In genomic region chr15:91456251-91456718, GRCh38 we compare ENCODE assay signal across 16 cellular contexts.
A peak's percentile ranks its signal among the peaks of the same experiment; 100 is the strongest.
DNase-seq lines count a peak whose midpoint lies in the region; ATAC-seq and TF ChIP-seq lines count a peak whose summit lies in the region.
"Had no signal": no experiment of that assay in that cellular context is flagged by ENCODE, and none has a peak within 500 bp of the region (broad histone marks: within the 10 kb centered on the region; RNA-seq: fewer than 3 reads in every experiment).

No MANE protein-coding gene starts in this region.

- no peaks in the 10 kb centered on the region for H3K27me3 Mint-ChIP-seq in activated CD4-positive, alpha-beta memory T cell treated with anti-CD3 and anti-CD28 coated beads, Interleukin-2, amount 10 ng/mL, durations not matched to agents 7 days and 5 days
- H3K27me3 Mint-ChIP-seq: activated naive CD4-positive, alpha-beta T cell treated with anti-CD3 and anti-CD28 coated beads, Interleukin-2, amount 50 U/mL, for 24 hours; naive thymus-derived CD8-positive, alpha-beta T cell had no signal

- H3K4me1 Mint-ChIP-seq in activated CD4-positive, alpha-beta memory T cell treated with anti-CD3 and anti-CD28 coated beads, Interleukin-2, amount 10 ng/mL, durations not matched to agents 7 days and 5 days, result peaks cover 30% of the 10 kb centered on the region

- H3K27ac ChIP-seq in foreskin keratinocyte, result peak overlapping the region; percentile 96
- H3K27ac ChIP-seq: tibial artery had no signal

- CTCF ChIA-PET in activated CD4-positive, alpha-beta memory T cell treated with anti-CD3 and anti-CD28 coated beads, Interleukin-2, amount 10 ng/mL, durations not matched to agents 7 days and 5 days (lab: Charles Lee), result no interaction called here

- ATAC-seq in foreskin keratinocyte (peak; percentile 97), GM19035 (IDR thresholded peaks at IDR 0.05; ENCODE audit: unreplicated experiment) (no peak), HG03442 (IDR thresholded peaks at IDR 0.05; ENCODE audit: unreplicated experiment) (no peak)
- ATAC-seq: naive thymus-derived CD8-positive, alpha-beta T cell had no signal

- H3K9me3 Mint-ChIP-seq in activated CD4-positive, alpha-beta memory T cell treated with anti-CD3 and anti-CD28 coated beads, Interleukin-2, amount 10 ng/mL, durations not matched to agents 7 days and 5 days, result peaks cover 35% of the 10 kb centered on the region

- DNase-seq in NCI-H2107 treated with DMSO at 0.1 percent for 48 hours (lab: John Stamatoyannopoulos, UW; ENCODE audit: unreplicated experiment) (peak; percentile 57), NCI-H2107 (lab: John Stamatoyannopoulos, UW) (no peak), T1000 (lab: John Stamatoyannopoulos, UW) (peak; percentile 78), foreskin keratinocyte (peak; percentile 99 to 100), NCI-H1417 treated with DMSO at 0.1 percent for 48 hours (lab: John Stamatoyannopoulos, UW) (no peak)
- DNase-seq in activated CD4-positive, alpha-beta memory T cell treated with anti-CD3 and anti-CD28 coated beads, Interleukin-2, amount 10 ng/mL, durations not matched to agents 7 days and 5 days, result no peak
- DNase-seq: 8988T; cortex of kidney; DMS53; Kasumi-1; naive thymus-derived CD8-positive, alpha-beta T cell; small intestine; tibial artery had no signal

- no peaks in the 10 kb centered on the region for H3K27me3 ChIP-seq in foreskin keratinocyte
- H3K27me3 ChIP-seq: tibial artery had no signal

- POLR2A ChIA-PET in activated CD4-positive, alpha-beta memory T cell treated with anti-CD3 and anti-CD28 coated beads, Interleukin-2, amount 10 ng/mL, durations not matched to agents 7 days and 5 days (lab: Charles Lee), result interaction anchor here (0.8 kb wide), 1 partner anchor 14 kb away, joined by 3 read pairs; no protein-coding TSS in a partner anchor

- no peak overlapping the region for H3K27ac Mint-ChIP-seq in activated CD4-positive, alpha-beta memory T cell treated with anti-CD3 and anti-CD28 coated beads, Interleukin-2, amount 10 ng/mL, durations not matched to agents 7 days and 5 days
- H3K27ac Mint-ChIP-seq: activated naive CD4-positive, alpha-beta T cell treated with anti-CD3 and anti-CD28 coated beads, Interleukin-2, amount 50 U/mL, for 24 hours had no signal

- H3K36me3 Mint-ChIP-seq in activated CD4-positive, alpha-beta memory T cell treated with anti-CD3 and anti-CD28 coated beads, Interleukin-2, amount 10 ng/mL, durations not matched to agents 7 days and 5 days (ENCODE audit: low read depth), result peaks cover 32% of the 10 kb centered on the region

- TF ChIP-seq CTCF in foreskin keratinocyte (conservative IDR thresholded peaks at IDR 0.05), result no peak

- peaks cover 18% of the 10 kb centered on the region for H3K4me1 ChIP-seq in foreskin keratinocyte
- H3K4me1 ChIP-seq: tibial artery had no signal

- no peak overlapping the region for H3K4me3 Mint-ChIP-seq in activated CD4-positive, alpha-beta memory T cell treated with anti-CD3 and anti-CD28 coated beads, Interleukin-2, amount 10 ng/mL, durations not matched to agents 7 days and 5 days
- H3K4me3 Mint-ChIP-seq: naive thymus-derived CD8-positive, alpha-beta T cell had no signal

Comparison
In these comparisons a context has a peak if more than half of its experiments do, and no peak if none do; other contexts are left out.
1. DNase-seq: peak in NCI-H2107 treated with DMSO at 0.1 percent for 48 hours (single experiment), T1000 (single experiment) and foreskin keratinocyte (2 of 2); none in NCI-H2107 (single experiment), activated CD4-positive, alpha-beta memory T cell treated with anti-CD3 and anti-CD28 coated beads, Interleukin-2, amount 10 ng/mL, durations not matched to agents 7 days and 5 days (single experiment) and NCI-H1417 treated with DMSO at 0.1 percent for 48 hours (single experiment).